ENCODE assay signal across 15 cellular contexts in the genomic region with DNA sequence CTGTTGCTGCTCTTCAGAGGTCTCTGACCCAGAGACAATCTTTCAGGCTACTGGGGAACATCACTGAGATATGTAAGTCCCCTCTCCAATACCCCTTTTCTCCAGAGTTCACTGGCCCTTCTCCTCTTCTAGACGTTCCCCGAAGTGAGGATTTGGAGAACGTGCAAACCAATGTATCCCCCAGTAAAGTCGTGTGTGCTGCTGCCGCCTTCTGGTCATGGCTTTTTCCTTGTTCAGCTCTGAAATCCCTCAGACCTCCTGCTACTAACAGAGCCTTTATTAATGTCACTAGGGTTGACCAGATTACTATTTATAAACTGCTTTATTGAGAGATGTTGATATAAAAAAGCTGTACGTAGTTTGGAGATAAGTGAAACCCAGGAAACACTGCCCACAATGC.
DNase-seq lines count a peak whose midpoint lies in the region; ATAC-seq and TF ChIP-seq lines count a peak whose summit lies in the region.
"Had no signal": no experiment of that assay in that cellular context is flagged by ENCODE, and none has a peak within 500 bp of the region (broad histone marks: within the 10 kb centered on the region; RNA-seq: fewer than 3 reads in every experiment).

No MANE protein-coding gene starts in this region.

- H4K91ac ChIP-seq in mesenchymal stem cell (ENCODE audit: low read length) = no peak overlapping the region

- H3K9me3 Mint-ChIP-seq in brain = no peaks in the 10 kb centered on the region
- H3K9me3 Mint-ChIP-seq in activated T-helper 1 cell treated with anti-CD3 and anti-CD28 coated beads, Interleukin-12 subunit alpha, Interleukin-12 subunit beta, Interleukin-2, Interleukin-4 antibody, amounts not matched to agents 30 ng/mL and 10 ng/mL and 1 ng/mL, durations not matched to agents 14 hours and 24 hours and 36 hours = peaks cover 9% of the 10 kb centered on the region

- H3K4me1 ChIP-seq in MM.1S (ENCODE audit: low read length) = no peaks in the 10 kb centered on the region
- no peaks in the 10 kb centered on the region for H3K4me1 ChIP-seq in mesenchymal stem cell (ENCODE audit: control insufficient read depth, insufficient read depth, low read depth, low read length)
- H3K4me1 ChIP-seq: parathyroid adenoma had no signal

- H2BK15ac ChIP-seq in mesenchymal stem cell (ENCODE audit: low read depth, poor library complexity, severe bottlenecking) = no peak overlapping the region

- no peaks in the 10 kb centered on the region for H3K9me2 ChIP-seq in MM.1S (replicated peaks; ENCODE audit: insufficient read depth, low read length)

- H3K9me3 ChIP-seq in MM.1S (replicated peaks; ENCODE audit: insufficient read depth, low read length) (no peaks in the 10 kb centered on the region), mesenchymal stem cell (ENCODE audit: control insufficient read depth, low read length) (no peaks in the 10 kb centered on the region)
- H3K9me3 ChIP-seq: MG63 had no signal

- 16% methylated on average over 6 of the region's 6 CpGs for WGBS in mesenchymal stem cell

- H3K27ac ChIP-seq in MM.1S (ENCODE audit: low read length) = no peak overlapping the region
- no peak overlapping the region for H3K27ac ChIP-seq in mesenchymal stem cell (ENCODE audit: low read length, poor library complexity, severe bottlenecking)
- H3K27ac ChIP-seq: parathyroid adenoma had no signal

- no peaks in the 10 kb centered on the region for H3F3A ChIP-seq in MM.1S (ENCODE audit: insufficient read depth, low read length)

- H3K79me2 ChIP-seq in MM.1S (ENCODE audit: low read length) = no peaks in the 10 kb centered on the region
- H3K79me2 ChIP-seq: parathyroid adenoma had no signal

- H3K4me3 ChIP-seq in MM.1S (ENCODE audit: low read length) (no peak overlapping the region), mesenchymal stem cell (ENCODE audit: insufficient read depth in 1 of 2, low read depth in 1 of 2, low read length in 2 of 2) (no peak overlapping the region), foreskin fibroblast (ENCODE audit: low read depth in 1 of 2, low read length in 2 of 2) (no peak overlapping the region)
- H3K4me3 ChIP-seq: lung, MG63 had no signal

- H3K36me3 Mint-ChIP-seq in brain = no peaks in the 10 kb centered on the region
- no peaks in the 10 kb centered on the region for H3K36me3 Mint-ChIP-seq in activated T-helper 1 cell treated with anti-CD3 and anti-CD28 coated beads, Interleukin-12 subunit alpha, Interleukin-12 subunit beta, Interleukin-2, Interleukin-4 antibody, amounts not matched to agents 30 ng/mL and 10 ng/mL and 1 ng/mL, durations not matched to agents 14 hours and 24 hours and 36 hours (ENCODE audit: low read depth)

- no peak overlapping the region for H3K18ac ChIP-seq in mesenchymal stem cell (ENCODE audit: low read depth in 1 of 2, low read length in 2 of 2)

- H3K4me2 ChIP-seq in MM.1S (ENCODE audit: low read depth, low read length) = no peak overlapping the region
- H3K4me2 ChIP-seq in mesenchymal stem cell (ENCODE audit: low read length, poor library complexity, severe bottlenecking) = no peak overlapping the region

- intact Hi-C loops in activated T-helper 1 cell treated with anti-CD3 and anti-CD28 coated beads, Interleukin-12 subunit alpha, Interleukin-12 subunit beta, Interleukin-2, Interleukin-4 antibody, amounts not matched to agents 30 ng/mL and 10 ng/mL and 1 ng/mL, durations not matched to agents 14 hours and 24 hours and 36 hours (cut with micrococcal nuclease) = no loop called here

- no peak overlapping the region for H3K4ac ChIP-seq in mesenchymal stem cell (ENCODE audit: low read depth in 1 of 2, low read length in 2 of 2)

- H3K4me1 Mint-ChIP-seq in brain = peaks cover 8% of the 10 kb centered on the region
- H3K4me1 Mint-ChIP-seq in activated T-helper 1 cell treated with anti-CD3 and anti-CD28 coated beads, Interleukin-12 subunit alpha, Interleukin-12 subunit beta, Interleukin-2, Interleukin-4 antibody, amounts not matched to agents 30 ng/mL and 10 ng/mL and 1 ng/mL, durations not matched to agents 14 hours and 24 hours and 36 hours (ENCODE audit: low read depth) = no peaks in the 10 kb centered on the region
- H3K4me1 Mint-ChIP-seq: B cell had no signal

- H3K36me3 ChIP-seq in MM.1S (replicated peaks; ENCODE audit: insufficient read depth, low read length) = no peaks in the 10 kb centered on the region
- H3K36me3 ChIP-seq in mesenchymal stem cell (ENCODE audit: control insufficient read depth in 1 of 2, insufficient read depth in 2 of 2, low read depth in 1 of 2, low read length in 2 of 2) = no peaks in the 10 kb centered on the region
- H3K36me3 ChIP-seq: MG63 had no signal

- TF ChIP-seq CTCF in MM.1S (IDR thresholded peaks at IDR 0.05; ENCODE audit: low read length) (peak; percentile 50), brain (conservative IDR thresholded peaks at IDR 0.05) (peak; percentile 20 to 26), foreskin fibroblast (IDR thresholded peaks at IDR 0.05; ENCODE audit: low read depth, low read length) (no peak)

- no peak overlapping the region for H2AK5ac ChIP-seq in mesenchymal stem cell (ENCODE audit: low read length, severe bottlenecking)

- H2AFZ ChIP-seq in MM.1S (ENCODE audit: low read length) (peak overlapping the region; percentile 51; the same call in 1 of the 2 replicates), mesenchymal stem cell (ENCODE audit: low read depth, low read length) (no peak overlapping the region)
- H2AFZ ChIP-seq: parathyroid adenoma had no signal

- H3K27ac Mint-ChIP-seq in brain = no peak overlapping the region
- no peak overlapping the region for H3K27ac Mint-ChIP-seq in activated T-helper 1 cell treated with anti-CD3 and anti-CD28 coated beads, Interleukin-12 subunit alpha, Interleukin-12 subunit beta, Interleukin-2, Interleukin-4 antibody, amounts not matched to agents 30 ng/mL and 10 ng/mL and 1 ng/mL, durations not matched to agents 14 hours and 24 hours and 36 hours
- H3K27ac Mint-ChIP-seq: B cell had no signal

- H3K4me3 Mint-ChIP-seq in brain = no peak overlapping the region
- H3K4me3 Mint-ChIP-seq in activated T-helper 1 cell treated with anti-CD3 and anti-CD28 coated beads, Interleukin-12 subunit alpha, Interleukin-12 subunit beta, Interleukin-2, Interleukin-4 antibody, amounts not matched to agents 30 ng/mL and 10 ng/mL and 1 ng/mL, durations not matched to agents 14 hours and 24 hours and 36 hours = no peak overlapping the region
- H3K4me3 Mint-ChIP-seq: B cell had no signal

- no peak overlapping the region for H4K8ac ChIP-seq in mesenchymal stem cell (ENCODE audit: low read length)

- no peak overlapping the region for H2BK12ac ChIP-seq in mesenchymal stem cell (ENCODE audit: low read length in 2 of 2)

- H3K27me3 Mint-ChIP-seq in brain = no peaks in the 10 kb centered on the region
- no peaks in the 10 kb centered on the region for H3K27me3 Mint-ChIP-seq in activated T-helper 1 cell treated with anti-CD3 and anti-CD28 coated beads, Interleukin-12 subunit alpha, Interleukin-12 subunit beta, Interleukin-2, Interleukin-4 antibody, amounts not matched to agents 30 ng/mL and 10 ng/mL and 1 ng/mL, durations not matched to agents 14 hours and 24 hours and 36 hours (ENCODE audit: insufficient read depth)
- H3K27me3 Mint-ChIP-seq: B cell had no signal

- H2BK120ac ChIP-seq in mesenchymal stem cell (ENCODE audit: low read depth, low read length) = no peak overlapping the region

- DNase-seq in COLO829 (ENCODE audit: low spot score) = peak; percentile 0
- DNase-seq in MM.1S = peak; percentile 36
- peak; percentile 35 for DNase-seq in mesenchymal stem cell
- no peak for DNase-seq in activated T-helper 1 cell treated with anti-CD3 and anti-CD28 coated beads, Interleukin-12 subunit alpha, Interleukin-12 subunit beta, Interleukin-2, Interleukin-4 antibody, amounts not matched to agents 30 ng/mL and 10 ng/mL and 1 ng/mL, durations not matched to agents 14 hours and 24 hours and 36 hours (ENCODE audit: low spot score)
- DNase-seq in foreskin fibroblast = no peak
- no peak for DNase-seq in UCSD-AML1 (lab: John Stamatoyannopoulos, UW; ENCODE audit: unreplicated experiment)
- DNase-seq: activated CD8-positive, alpha-beta memory T cell treated with anti-CD3 and anti-CD28 coated beads, Interleukin-2, amount 50 U/mL, for 48 hours; amniotic stem cell; dermis blood vessel endothelial cell; MG63 had no signal

- H3K79me1 ChIP-seq in mesenchymal stem cell (replicated peaks; ENCODE audit: low read length, poor library complexity, severe bottlenecking) = no peaks in the 10 kb centered on the region

- H4K20me1 ChIP-seq in MM.1S (ENCODE audit: insufficient read depth, low read length) = no peaks in the 10 kb centered on the region

- H3K23ac ChIP-seq in mesenchymal stem cell (ENCODE audit: low read length in 2 of 2) = no peak overlapping the region

- H2BK5ac ChIP-seq in mesenchymal stem cell (ENCODE audit: low read depth, low read length, poor library complexity, severe bottlenecking) = no peak overlapping the region

- no peaks in the 10 kb centered on the region for H3K27me3 ChIP-seq in MM.1S (replicated peaks; ENCODE audit: insufficient read depth, low read length)
- no peaks in the 10 kb centered on the region for H3K27me3 ChIP-seq in mesenchymal stem cell (ENCODE audit: control insufficient read depth in 1 of 2, insufficient read depth in 1 of 2, low read length in 2 of 2)
- H3K27me3 ChIP-seq: MG63 had no signal

- H3K14ac ChIP-seq in mesenchymal stem cell (ENCODE audit: low read length in 2 of 2) = no peak overlapping the region

- ATAC-seq in HG03565 (IDR thresholded peaks at IDR 0.05; ENCODE audit: unreplicated experiment) = no peak

- H3K9ac ChIP-seq in MM.1S (ENCODE audit: low read length) (no peak overlapping the region), mesenchymal stem cell (ENCODE audit: low read length) (no peak overlapping the region)
- H3K9ac ChIP-seq: parathyroid adenoma had no signal

Comparison
In these comparisons a context has a peak if more than half of its experiments do, and no peak if none do; other contexts are left out.
1. DNase-seq: peak in COLO829 (single experiment), MM.1S (single experiment) and mesenchymal stem cell (single experiment); none in activated T-helper 1 cell treated with anti-CD3 and anti-CD28 coated beads, Interleukin-12 subunit alpha, Interleukin-12 subunit beta, Interleukin-2, Interleukin-4 antibody, amounts not matched to agents 30 ng/mL and 10 ng/mL and 1 ng/mL, durations not matched to agents 14 hours and 24 hours and 36 hours (single experiment), foreskin fibroblast (0 of 2) and UCSD-AML1 (single experiment).